In the genomic region with DNA sequence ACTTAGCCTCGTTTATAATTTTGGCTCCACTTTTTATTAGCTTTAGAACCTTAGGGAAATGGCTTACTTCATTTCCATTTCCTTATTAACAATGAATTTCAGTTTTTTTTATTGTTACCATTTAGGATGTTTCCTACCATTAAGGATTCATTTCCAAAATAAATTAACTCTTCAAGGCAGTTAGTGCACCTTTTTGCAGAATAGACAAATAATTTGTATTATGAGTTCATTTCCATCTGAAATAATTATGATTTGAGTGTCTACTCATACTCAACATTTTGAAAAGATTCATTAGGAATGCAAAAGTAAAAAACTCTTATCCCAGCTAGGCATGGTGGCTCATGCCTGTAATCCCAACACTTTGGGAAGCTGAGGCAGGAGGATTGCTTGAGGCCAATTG, we compare ENCODE assay signal across 13 cellular contexts. TPM values are rescaled to one million over a fixed set of nuclear protein-coding genes. Genes with fewer than 3 reads are reported as not detected.
DNase-seq lines count a peak whose midpoint lies in the region; ATAC-seq and TF ChIP-seq lines count a peak whose summit lies in the region.
"Had no signal": no experiment of that assay in that cellular context is flagged by ENCODE, and none has a peak within 500 bp of the region (broad histone marks: within the 10 kb centered on the region; RNA-seq: fewer than 3 reads in every experiment).

No MANE protein-coding gene starts in this region.

- H3K27ac ChIP-seq in ACC112 (ENCODE audit: low read depth, low read length) (peak overlapping the region; percentile 96), neutrophil (peak overlapping the region; percentile 66), gastroesophageal sphincter (no peak overlapping the region), neuronal stem cell (replicated peaks; ENCODE audit: low read length) (no peak overlapping the region)
- H3K27ac ChIP-seq in CD8-positive, alpha-beta memory T cell (ENCODE audit: low read depth, low read length), result no peak overlapping the region
- H3K27ac ChIP-seq: ovary had no signal

- no peak overlapping the region for H3K4ac ChIP-seq in neuronal stem cell (ENCODE audit: low read length)

- H4K8ac ChIP-seq in neuronal stem cell (ENCODE audit: low read depth, low read length), result no peak overlapping the region

- no peak overlapping the region for H2AFZ ChIP-seq in ACC112 (ENCODE audit: low read length, unreplicated experiment)
- no peak overlapping the region for H2AFZ ChIP-seq in neuronal stem cell (ENCODE audit: low read length)
- H2AFZ ChIP-seq: GM23338 had no signal

- H3K4me2 ChIP-seq in neuronal stem cell (ENCODE audit: insufficient read depth, low read length, poor library complexity, severe bottlenecking), result no peak overlapping the region
- H3K4me2 ChIP-seq: GM23338 had no signal

- peak overlapping the region in 7 of 8 donors; percentile 2 to 88 (median 67) for H3K27ac Mint-ChIP-seq in CD8-positive, alpha-beta memory T cell
- peak overlapping the region; percentile 66 for H3K27ac Mint-ChIP-seq in activated naive CD8-positive, alpha-beta T cell treated with anti-CD3 and anti-CD28 coated beads for 36 hours

- no peak overlapping the region for H4K91ac ChIP-seq in neuronal stem cell (ENCODE audit: low read depth, low read length, poor library complexity)

- CTCF ChIA-PET in CD8-positive, alpha-beta memory T cell (lab: Charles Lee), result no interaction called here

- no peak overlapping the region for H2BK5ac ChIP-seq in neuronal stem cell (ENCODE audit: low read length)

- no peaks in the 10 kb centered on the region for H3K27me3 ChIP-seq in ACC112 (ENCODE audit: insufficient read depth, low read length)
- no peaks in the 10 kb centered on the region for H3K27me3 ChIP-seq in CD8-positive, alpha-beta memory T cell (ENCODE audit: insufficient read depth, low read length, poor library complexity, severe bottlenecking)
- no peaks in the 10 kb centered on the region for H3K27me3 ChIP-seq in neutrophil
- no peaks in the 10 kb centered on the region for H3K27me3 ChIP-seq in gastroesophageal sphincter
- H3K27me3 ChIP-seq in neuronal stem cell (ENCODE audit: control insufficient read depth in 3 of 3, insufficient read depth in 3 of 3, low read depth in 1 of 3, low read length in 3 of 3), result no peaks in the 10 kb centered on the region
- H3K27me3 ChIP-seq: ovary had no signal

- no peak overlapping the region for H2BK15ac ChIP-seq in neuronal stem cell (ENCODE audit: low read length)

- DNase-seq in CD8-positive, alpha-beta memory T cell, result no peak
- no peak for DNase-seq in activated naive CD8-positive, alpha-beta T cell treated with anti-CD3 and anti-CD28 coated beads for 36 hours
- DNase-seq in globus pallidus (ENCODE audit: low spot score) (no peak), neuronal stem cell (ENCODE audit: low spot score) (no peak)
- DNase-seq: activated CD4-positive, CD25-positive, alpha-beta regulatory T cell treated with anti-CD3 and anti-CD28 coated beads, Interleukin-2, amount 50 U/mL, for 72 hours; GDM1; mammary epithelial cell; ovary had no signal

- peaks cover 12% of the 10 kb centered on the region for H3K9me3 ChIP-seq in CD8-positive, alpha-beta memory T cell (ENCODE audit: low read length)
- no peaks in the 10 kb centered on the region for H3K9me3 ChIP-seq in neutrophil
- peaks cover 0 to 8% (median under 1%) of the 10 kb centered on the region in 3 donors for H3K9me3 ChIP-seq in gastroesophageal sphincter
- peaks cover 3 to 25% of the 10 kb centered on the region in 2 donors for H3K9me3 ChIP-seq in neuronal stem cell (replicated peaks in 1 of 2; ENCODE audit: control insufficient read depth in 2 of 2, insufficient read depth in 1 of 2, low read depth in 1 of 2, low read length in 2 of 2)

- no peak overlapping the region for H3K18ac ChIP-seq in neuronal stem cell (ENCODE audit: low read length)

- H3K36me3 ChIP-seq in ACC112 (ENCODE audit: insufficient read depth, low read length) (peaks cover 10% of the 10 kb centered on the region), neutrophil (no peaks in the 10 kb centered on the region), gastroesophageal sphincter (no peaks in the 10 kb centered on the region), neuronal stem cell (replicated peaks in 1 of 2; ENCODE audit: control insufficient read depth in 2 of 2, insufficient read depth in 2 of 2, low read length in 2 of 2) (peaks cover 4 to 26% of the 10 kb centered on the region in 2 donors)
- peaks cover 13% of the 10 kb centered on the region for H3K36me3 ChIP-seq in CD8-positive, alpha-beta memory T cell (ENCODE audit: insufficient read depth, low read length)
- H3K36me3 ChIP-seq: ovary had no signal

- H3K4me1 ChIP-seq in ACC112 (ENCODE audit: control insufficient read depth, insufficient read depth, low read length, unreplicated experiment) (peaks cover 43% of the 10 kb centered on the region), neutrophil (ENCODE audit: control insufficient read depth in 1 of 2, insufficient read depth in 1 of 2, low read depth in 1 of 2, low read length in 1 of 2) (peaks cover 31 to 34% of the 10 kb centered on the region in 2 experiments), gastroesophageal sphincter (peaks cover 0 to 58% (median 15%) of the 10 kb centered on the region in 3 donors), neuronal stem cell (ENCODE audit: control insufficient read depth in 2 of 2, insufficient read depth in 1 of 2, low read depth in 1 of 2, low read length in 2 of 2) (peaks cover 2 to 4% of the 10 kb centered on the region in 2 donors)
- peaks cover 31% of the 10 kb centered on the region for H3K4me1 ChIP-seq in CD8-positive, alpha-beta memory T cell (ENCODE audit: insufficient read depth, low read length)

- ATAC-seq in gastroesophageal sphincter, result no peak
- no peak for ATAC-seq in HG03095 (IDR thresholded peaks at IDR 0.05; ENCODE audit: unreplicated experiment)
- ATAC-seq: GM23338 had no signal

- peaks cover 18 to 23% (median 22%) of the 10 kb centered on the region in 3 donors for H3K36me3 Mint-ChIP-seq in CD8-positive, alpha-beta memory T cell
- peaks cover 35% of the 10 kb centered on the region for H3K36me3 Mint-ChIP-seq in activated naive CD8-positive, alpha-beta T cell treated with anti-CD3 and anti-CD28 coated beads for 36 hours

- peaks cover 60 to 86% (median 85%) of the 10 kb centered on the region in 3 donors for H3K4me1 Mint-ChIP-seq in CD8-positive, alpha-beta memory T cell
- peaks cover 45% of the 10 kb centered on the region for H3K4me1 Mint-ChIP-seq in activated naive CD8-positive, alpha-beta T cell treated with anti-CD3 and anti-CD28 coated beads for 36 hours

- H3K4me3 ChIP-seq in ACC112 (ENCODE audit: low read depth, low read length), result peak overlapping the region; percentile 77; the same call in 1 of the 2 replicates
- no peak overlapping the region for H3K4me3 ChIP-seq in CD8-positive, alpha-beta memory T cell (ENCODE audit: low read length)
- H3K4me3 ChIP-seq in neutrophil (ENCODE audit: low read depth in 1 of 2, low read length in 1 of 2), result no peak overlapping the region
- H3K4me3 ChIP-seq in gastroesophageal sphincter, result no peak overlapping the region
- no peak overlapping the region for H3K4me3 ChIP-seq in neuronal stem cell (ENCODE audit: low read length in 2 of 2)
- H3K4me3 ChIP-seq: GM23338, ovary had no signal

- TF ChIP-seq CTCF in neutrophil (IDR thresholded peaks at IDR 0.05) (no peak), gastroesophageal sphincter (IDR thresholded peaks at IDR 0.05) (no peak)

- H3K27me3 Mint-ChIP-seq in CD8-positive, alpha-beta memory T cell, result no peaks in the 10 kb centered on the region
- H3K27me3 Mint-ChIP-seq in activated naive CD8-positive, alpha-beta T cell treated with anti-CD3 and anti-CD28 coated beads for 36 hours, result no peaks in the 10 kb centered on the region

- no peak overlapping the region for H2BK120ac ChIP-seq in neuronal stem cell (ENCODE audit: low read depth, low read length)

- H3K79me2 ChIP-seq in ACC112 (ENCODE audit: control insufficient read depth, insufficient read depth, low read length, unreplicated experiment), result peaks cover 70% of the 10 kb centered on the region

- no peak overlapping the region for H3K14ac ChIP-seq in neuronal stem cell (ENCODE audit: low read length)

- 46 to 65% methylated on average over 1 of the region's 1 CpG for whole genome bisulfite sequencing in gastroesophageal sphincter (ENCODE audit: low coverage in 1 of 2), 2 donors
- no CpG with 5 or more reads among the region's 1 CpG for whole genome bisulfite sequencing in neuronal stem cell (ENCODE audit: extremely low coverage in 2 of 2, insufficient read length in 2 of 2, insufficient replicate concordance in 1 of 2), 2 donors

- H3K9ac ChIP-seq in neuronal stem cell (ENCODE audit: low read depth, low read length, poor library complexity), result no peak overlapping the region

- H3K79me1 ChIP-seq in neuronal stem cell (ENCODE audit: low read depth, low read length), result peaks cover 1% of the 10 kb centered on the region

- no peak overlapping the region for H2BK12ac ChIP-seq in neuronal stem cell (ENCODE audit: low read length)

- no peak overlapping the region for H3K23ac ChIP-seq in neuronal stem cell (ENCODE audit: low read depth, low read length, poor library complexity)

- no peak for TF ChIP-seq POLR2A in gastroesophageal sphincter (IDR thresholded peaks at IDR 0.05)

- TF ChIP-seq EP300 in gastroesophageal sphincter (IDR thresholded peaks at IDR 0.05), result no peak

- POLR2A ChIA-PET in CD8-positive, alpha-beta memory T cell (lab: Charles Lee), result no interaction called here

- no peak overlapping the region for H2AK5ac ChIP-seq in neuronal stem cell (ENCODE audit: low read depth, low read length)

- peaks cover 7 to 18% (median 16%) of the 10 kb centered on the region in 5 donors for H3K9me3 Mint-ChIP-seq in CD8-positive, alpha-beta memory T cell
- peaks cover 22% of the 10 kb centered on the region for H3K9me3 Mint-ChIP-seq in activated naive CD8-positive, alpha-beta T cell treated with anti-CD3 and anti-CD28 coated beads for 36 hours

- peak overlapping the region in 3 of 7 donors; percentile 38 to 71 (median 70) for H3K4me3 Mint-ChIP-seq in CD8-positive, alpha-beta memory T cell
- no peak overlapping the region for H3K4me3 Mint-ChIP-seq in activated naive CD8-positive, alpha-beta T cell treated with anti-CD3 and anti-CD28 coated beads for 36 hours
- H3K4me3 Mint-ChIP-seq: GM23338 had no signal

RNA-seq across cellular contexts. Expression of gene FOXN2, which starts 28.7 kb away (rescaled TPM):
- total RNA-seq in CD8-positive, alpha-beta memory T cell, result 10 to 100 TPM; 56.7 TPM
- polyA plus RNA-seq in CD8-positive, alpha-beta memory T cell, result 41.6 TPM
- total RNA-seq in activated naive CD8-positive, alpha-beta T cell treated with anti-CD3 and anti-CD28 coated beads for 36 hours, result 10 to 100 TPM; 54.7 to 55.9 TPM
- 10 to 100 TPM; 24.9 to 51.5 (median 32.0) TPM for total RNA-seq in gastroesophageal sphincter
- 11.2 TPM for polyA plus RNA-seq in neuronal stem cell (2013, experiment 1 of 2)
- 11.3 TPM for polyA plus RNA-seq in neuronal stem cell (2013, experiment 2 of 2)

Comparison
In these comparisons a context has a peak if more than half of its experiments do, and no peak if none do; other contexts are left out.
1. H3K27ac ChIP-seq: peak in ACC112 (single experiment) and neutrophil (single experiment); none in CD8-positive, alpha-beta memory T cell (single experiment), gastroesophageal sphincter (0 of 4) and neuronal stem cell (single experiment).